Comparison of ENCODE assay signal across 2 cellular contexts in the genomic region with DNA sequence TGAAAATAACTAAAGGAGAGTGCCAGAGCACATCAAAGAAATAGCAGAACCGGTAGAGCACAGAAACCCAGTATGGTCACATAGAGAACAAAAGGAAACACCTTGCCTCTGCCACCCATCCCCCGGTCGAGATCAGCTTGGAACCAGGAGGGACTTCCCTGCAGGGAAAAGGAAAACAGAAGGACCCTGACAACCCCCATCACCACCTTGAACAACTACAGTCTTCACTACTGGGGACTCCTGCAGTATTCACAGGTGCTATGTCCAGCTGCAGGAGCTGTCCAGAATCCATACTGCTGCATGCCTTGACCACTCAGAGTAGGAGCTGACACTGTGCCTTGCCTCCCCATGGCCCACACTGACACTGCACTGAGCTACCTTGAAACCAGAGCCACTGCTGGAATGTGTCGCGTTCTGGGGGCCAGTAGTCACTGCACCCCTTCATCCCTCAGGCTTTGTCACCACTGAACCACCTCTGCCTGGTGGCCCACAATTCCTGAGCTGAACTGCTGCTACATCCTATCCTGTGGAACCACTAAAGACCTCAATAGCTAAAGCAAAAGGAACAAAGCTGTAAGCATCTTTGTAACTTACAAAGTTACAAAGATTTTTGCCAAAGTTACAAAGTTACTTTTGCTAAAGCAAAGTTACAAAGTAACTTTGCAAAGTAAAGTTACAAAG.
TF ChIP-seq lines count a peak whose summit lies in the region.

No MANE protein-coding gene starts in this region.

TF ChIP-seq in liver, 16 proteins besides CTCF, POLR2A, EP300 and RAD21:
- TF ChIP-seq FOXA2 (IDR thresholded peaks at IDR 0.05) (no peak), REST (IDR thresholded peaks at IDR 0.05) (peak; percentile 88)

TF ChIP-seq in SK-N-SH, 30 proteins besides CTCF, POLR2A, EP300 and RAD21 (continued from another document):
- no peak for TF ChIP-seq FOXM1 (IDR thresholded peaks at IDR 0.05; ENCODE audit: low read depth)
- TF ChIP-seq PBX3 (IDR thresholded peaks at IDR 0.05): no peak
- no peak for TF ChIP-seq TAF1 (IDR thresholded peaks at IDR 0.05; ENCODE audit: borderline replicate concordance, low read depth, low read length)
- no peak for TF ChIP-seq REST (IDR thresholded peaks at IDR 0.05; ENCODE audit: low read depth, low read length)
- TF ChIP-seq TEAD4 (IDR thresholded peaks at IDR 0.05; ENCODE audit: borderline replicate concordance, insufficient read depth): no peak
- no peak for TF ChIP-seq NRF1 (IDR thresholded peaks at IDR 0.05; ENCODE audit: low read depth, low read length)
- TF ChIP-seq POLR2AphosphoS5 (IDR thresholded peaks at IDR 0.05; ENCODE audit: low read depth, low read length): no peak
- TF ChIP-seq FOSL2 (IDR thresholded peaks at IDR 0.05; ENCODE audit: borderline replicate concordance, low read depth): no peak
- TF ChIP-seq, protein P1, sequence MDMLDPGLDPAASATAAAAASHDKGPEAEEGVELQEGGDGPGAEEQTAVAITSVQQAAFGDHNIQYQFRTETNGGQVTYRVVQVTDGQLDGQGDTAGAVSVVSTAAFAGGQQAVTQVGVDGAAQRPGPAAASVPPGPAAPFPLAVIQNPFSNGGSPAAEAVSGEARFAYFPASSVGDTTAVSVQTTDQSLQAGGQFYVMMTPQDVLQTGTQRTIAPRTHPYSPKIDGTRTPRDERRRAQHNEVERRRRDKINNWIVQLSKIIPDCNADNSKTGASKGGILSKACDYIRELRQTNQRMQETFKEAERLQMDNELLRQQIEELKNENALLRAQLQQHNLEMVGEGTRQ (IDR thresholded peaks at IDR 0.05; ENCODE audit: borderline replicate concordance, low read depth, low read length): no peak
- no peak for TF ChIP-seq IRF3 (IDR thresholded peaks at IDR 0.05; ENCODE audit: low read depth, low read length)
- no peak for TF ChIP-seq RXRA (IDR thresholded peaks at IDR 0.05; ENCODE audit: borderline replicate concordance, low read depth)
- no peak for TF ChIP-seq MAX (IDR thresholded peaks at IDR 0.05; ENCODE audit: low read depth)
- TF ChIP-seq MXI1 (IDR thresholded peaks at IDR 0.05; ENCODE audit: low read depth, low read length): no peak
- TF ChIP-seq ELF1 (IDR thresholded peaks at IDR 0.05): no peak
- no peak for TF ChIP-seq GABPA (IDR thresholded peaks at IDR 0.05; ENCODE audit: low read depth)
- TF ChIP-seq, protein P2, sequence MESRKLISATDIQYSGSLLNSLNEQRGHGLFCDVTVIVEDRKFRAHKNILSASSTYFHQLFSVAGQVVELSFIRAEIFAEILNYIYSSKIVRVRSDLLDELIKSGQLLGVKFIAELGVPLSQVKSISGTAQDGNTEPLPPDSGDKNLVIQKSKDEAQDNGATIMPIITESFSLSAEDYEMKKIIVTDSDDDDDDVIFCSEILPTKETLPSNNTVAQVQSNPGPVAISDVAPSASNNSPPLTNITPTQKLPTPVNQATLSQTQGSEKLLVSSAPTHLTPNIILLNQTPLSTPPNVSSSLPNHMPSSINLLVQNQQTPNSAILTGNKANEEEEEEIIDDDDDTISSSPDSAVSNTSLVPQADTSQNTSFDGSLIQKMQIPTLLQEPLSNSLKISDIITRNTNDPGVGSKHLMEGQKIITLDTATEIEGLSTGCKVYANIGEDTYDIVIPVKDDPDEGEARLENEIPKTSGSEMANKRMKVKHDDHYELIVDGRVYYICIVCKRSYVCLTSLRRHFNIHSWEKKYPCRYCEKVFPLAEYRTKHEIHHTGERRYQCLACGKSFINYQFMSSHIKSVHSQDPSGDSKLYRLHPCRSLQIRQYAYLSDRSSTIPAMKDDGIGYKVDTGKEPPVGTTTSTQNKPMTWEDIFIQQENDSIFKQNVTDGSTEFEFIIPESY (IDR thresholded peaks at IDR 0.05; ENCODE audit: borderline replicate concordance, low read depth): no peak
- TF ChIP-seq GATA2 (CRISPR knock-in tag; IDR thresholded peaks at IDR 0.05): no peak
- TF ChIP-seq SIN3A (IDR thresholded peaks at IDR 0.05; ENCODE audit: borderline replicate concordance, low read depth, low read length): no peak
- TF ChIP-seq SMC3 (IDR thresholded peaks at IDR 0.05; ENCODE audit: low read depth, low read length): no peak
